Comparison of ENCODE assay signal across 8 cellular contexts in genomic region chr11:975824-976223, GRCh38. TPM values are rescaled to one million over a fixed set of nuclear protein-coding genes. Genes with fewer than 3 reads are reported as not detected.
DNase-seq lines count a peak whose midpoint lies in the region; ATAC-seq, FAIRE-seq and TF ChIP-seq lines count a peak whose summit lies in the region.

No MANE protein-coding gene starts in this region.

- TF ChIP-seq CTCF in HEK293 (tag by site-specific recombination; IDR thresholded peaks at IDR 0.05) (no peak), astrocyte (IDR thresholded peaks at IDR 0.05; ENCODE audit: insufficient read depth, low read depth, low read length) (no peak)

- peaks cover 16% of the 10 kb centered on the region for H3K36me3 Mint-ChIP-seq in astrocyte (ENCODE audit: low read depth, unreplicated experiment)

- peak; percentile 39 for ATAC-seq in left lobe of liver
- ATAC-seq in GM21423 (IDR thresholded peaks at IDR 0.05; ENCODE audit: unreplicated experiment) = no peak
- ATAC-seq in GM19467 (IDR thresholded peaks at IDR 0.05; ENCODE audit: unreplicated experiment) = no peak
- no peak for ATAC-seq in GM19351 (IDR thresholded peaks at IDR 0.05; ENCODE audit: unreplicated experiment)

- POLR2A ChIA-PET in HEK293 (lab: Yijun Ruan, JAX) = no interaction called here

- no peak overlapping the region for H3K9ac ChIP-seq in astrocyte (ENCODE audit: low read length)

- no peak overlapping the region for H2AFZ ChIP-seq in astrocyte (ENCODE audit: low read depth, low read length)

- peaks cover 91% of the 10 kb centered on the region for H4K20me1 ChIP-seq in astrocyte (ENCODE audit: insufficient read depth, low read length)

- FAIRE-seq in astrocyte (lab: Jason Lieb, UNC) = no peak

- peak overlapping the region; percentile 18 for H3K27ac Mint-ChIP-seq in astrocyte (ENCODE audit: unreplicated experiment)

- no peak overlapping the region for H3K4me3 ChIP-seq in HEK293 (ENCODE audit: low read depth, low read length)
- H3K4me3 ChIP-seq in astrocyte (ENCODE audit: insufficient read depth, low read depth, low read length) = no peak overlapping the region

- H3K79me2 ChIP-seq in astrocyte (ENCODE audit: insufficient read depth, low read length) = peaks cover 12% of the 10 kb centered on the region

- H3K4me1 ChIP-seq in HEK293 (ENCODE audit: control insufficient read depth, insufficient read depth, low read length) = no peaks in the 10 kb centered on the region
- peaks cover 7% of the 10 kb centered on the region for H3K4me1 ChIP-seq in astrocyte (ENCODE audit: insufficient read depth, low read length)

- no peaks in the 10 kb centered on the region for H3K27me3 ChIP-seq in astrocyte (ENCODE audit: insufficient read depth, low read length)

- no peaks in the 10 kb centered on the region for H3K9me3 ChIP-seq in HEK293 (ENCODE audit: control insufficient read depth, insufficient read depth, low read depth, low read length)
- no peaks in the 10 kb centered on the region for H3K9me3 ChIP-seq in astrocyte (ENCODE audit: insufficient read depth, low read depth, low read length)

- H3K36me3 ChIP-seq in HEK293 (ENCODE audit: control insufficient read depth in 2 of 2, insufficient read depth in 1 of 2, low read length in 2 of 2) = peaks cover 0 to 85% of the 10 kb centered on the region in 2 experiments; a peak in 1 of 3 replicates
- peaks cover 4% of the 10 kb centered on the region for H3K36me3 ChIP-seq in astrocyte (ENCODE audit: insufficient read depth, low read length)

- CTCF ChIA-PET in HEK293 (lab: Yijun Ruan, JAX) = interaction anchor here (0.6 kb wide), 1 partner anchor 45 kb away, joined by 3 read pairs; no protein-coding TSS in a partner anchor

- peaks cover 6% of the 10 kb centered on the region for H3K4me1 Mint-ChIP-seq in astrocyte (ENCODE audit: low read depth, unreplicated experiment)

- no peaks in the 10 kb centered on the region for H3K27me3 Mint-ChIP-seq in astrocyte (ENCODE audit: low read depth, unreplicated experiment)

- H3K27ac ChIP-seq in HEK293 (ENCODE audit: extremely low read depth, low read depth, low read length) (no peak overlapping the region), astrocyte (ENCODE audit: low read depth, low read length) (no peak overlapping the region)

- H3K4me3 Mint-ChIP-seq in astrocyte (ENCODE audit: unreplicated experiment) = no peak overlapping the region

- H3K9me3 Mint-ChIP-seq in astrocyte (ENCODE audit: unreplicated experiment) = peaks cover 2% of the 10 kb centered on the region

- no peak overlapping the region for H3K4me2 ChIP-seq in astrocyte (ENCODE audit: low read length)

- DNase-seq in Ammon's horn (ENCODE audit: low spot score) (peak; percentile 63), astrocyte (ENCODE audit: low read depth) (peak; percentile 10), left lobe of liver (ENCODE audit: low spot score) (no peak), NCI-H226 (no peak)

TF ChIP-seq in HEK293, 187 proteins besides CTCF, POLR2A, EP300 and RAD21:
- TF ChIP-seq HOXD13 (CRISPR knock-in tag; IDR thresholded peaks at IDR 0.05; ENCODE audit: borderline replicate concordance) (no peak), GLIS2 (tag by site-specific recombination; IDR thresholded peaks at IDR 0.05) (peak; percentile 33; the same call in 1 of the 2 replicates)

RNA-seq across cellular contexts. Expression of gene AP2A2, which starts 50.2 kb away (rescaled TPM):
- total RNA-seq in astrocyte = 105 and 110 TPM in 2 replicates
- total RNA-seq in left lobe of liver = 53.7 TPM

Comparison
In these comparisons a context has a peak if more than half of its experiments do, and no peak if none do; other contexts are left out.
1. DNase-seq: peak in Ammon's horn (single experiment) and astrocyte (single experiment); none in left lobe of liver (single experiment) and NCI-H226 (single experiment).